In the genomic region with DNA sequence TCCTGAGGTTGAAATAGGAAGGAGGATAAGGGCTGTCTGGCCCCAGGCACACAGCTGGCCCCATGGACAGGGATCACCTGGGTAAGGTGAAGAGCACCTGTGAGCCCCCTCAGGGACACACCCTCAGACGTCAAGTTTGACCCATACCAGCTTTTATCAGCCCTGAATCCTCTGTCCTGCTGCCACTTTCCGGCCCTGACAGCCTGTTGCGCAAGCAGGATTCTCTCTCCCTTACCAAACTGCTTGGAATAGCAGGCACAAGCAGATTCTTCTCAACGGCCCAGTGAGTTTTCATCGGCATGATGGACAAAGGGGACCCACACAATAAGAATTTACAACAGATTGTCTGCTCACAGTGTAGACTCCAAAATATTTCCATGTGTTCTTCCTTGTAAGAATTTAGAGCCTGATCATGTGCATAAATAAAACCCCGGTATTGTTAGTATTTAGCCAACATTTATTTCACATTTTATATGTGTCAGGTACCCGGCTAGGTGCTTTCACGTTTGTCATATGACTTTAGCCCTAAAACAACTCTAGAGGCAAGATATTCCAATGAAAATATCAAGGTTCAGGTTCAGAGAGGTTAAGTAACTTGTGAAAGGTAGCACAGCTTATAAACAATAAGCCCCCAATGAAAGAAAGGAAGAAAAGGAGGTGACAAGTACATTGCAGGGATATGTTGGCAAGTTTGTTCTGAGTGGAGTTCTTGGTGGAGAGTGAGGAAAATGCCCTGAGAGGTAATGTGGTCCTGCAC, we compare ENCODE assay signal across 13 cellular contexts.
DNase-seq lines count a peak whose midpoint lies in the region; ATAC-seq and TF ChIP-seq lines count a peak whose summit lies in the region.
"Had no signal": no experiment of that assay in that cellular context is flagged by ENCODE, and none has a peak within 500 bp of the region (broad histone marks: within the 10 kb centered on the region; RNA-seq: fewer than 3 reads in every experiment).

No MANE protein-coding gene starts in this region.

- H3K36me3 Mint-ChIP-seq in naive thymus-derived CD8-positive, alpha-beta T cell = no peaks in the 10 kb centered on the region
- H3K36me3 Mint-ChIP-seq: CD4-positive, CD25-positive, alpha-beta regulatory T cell; type B pancreatic cell had no signal

- peaks cover 0 to 1% of the 10 kb centered on the region in 2 donors for H3K4me1 ChIP-seq in neuronal stem cell (ENCODE audit: control insufficient read depth in 2 of 2, insufficient read depth in 1 of 2, low read depth in 1 of 2, low read length in 2 of 2)

- no peak overlapping the region for H2BK5ac ChIP-seq in neuronal stem cell (ENCODE audit: low read length)

- no peak for ATAC-seq in GM18907 (IDR thresholded peaks at IDR 0.05; ENCODE audit: unreplicated experiment)
- no peak for ATAC-seq in GM21381 (IDR thresholded peaks at IDR 0.05; ENCODE audit: unreplicated experiment)
- ATAC-seq in naive thymus-derived CD8-positive, alpha-beta T cell = no peak

- H3K18ac ChIP-seq in neuronal stem cell (ENCODE audit: low read length) = no peak overlapping the region

- H3K14ac ChIP-seq in neuronal stem cell (ENCODE audit: low read length) = no peak overlapping the region

- DNase-seq in HCEC 1CT (peak; percentile 3), NCI-H526 treated with DMSO at 0.1 percent for 48 hours (lab: John Stamatoyannopoulos, UW) (peak; percentile 20), fibroblast of mammary gland (ENCODE audit: low read depth) (peak; percentile 27), neuronal stem cell (ENCODE audit: low spot score) (no peak)
- no peak for DNase-seq in naive thymus-derived CD8-positive, alpha-beta T cell
- DNase-seq: activated CD4-positive, alpha-beta T cell treated with anti-CD3 and anti-CD28 coated beads for 4 hours; CD4-positive, CD25-positive, alpha-beta regulatory T cell; NCI-H748 treated with DMSO at 0.1 percent for 48 hours had no signal

- H3K23ac ChIP-seq in neuronal stem cell (ENCODE audit: low read depth, low read length, poor library complexity) = no peak overlapping the region

- H3K4me3 Mint-ChIP-seq in naive thymus-derived CD8-positive, alpha-beta T cell = no peak overlapping the region
- H3K4me3 Mint-ChIP-seq: CD4-positive, CD25-positive, alpha-beta regulatory T cell; type B pancreatic cell had no signal

- no peak overlapping the region for H2AK5ac ChIP-seq in neuronal stem cell (ENCODE audit: low read depth, low read length)

- no peaks in the 10 kb centered on the region for H3K36me3 ChIP-seq in neuronal stem cell (replicated peaks in 1 of 2; ENCODE audit: control insufficient read depth in 2 of 2, insufficient read depth in 2 of 2, low read length in 2 of 2)

- no peaks in the 10 kb centered on the region for H3K4me1 Mint-ChIP-seq in naive thymus-derived CD8-positive, alpha-beta T cell
- H3K4me1 Mint-ChIP-seq: CD4-positive, CD25-positive, alpha-beta regulatory T cell had no signal

- H3K27me3 ChIP-seq in neuronal stem cell (ENCODE audit: control insufficient read depth in 3 of 3, insufficient read depth in 3 of 3, low read depth in 1 of 3, low read length in 3 of 3) = peaks cover 0 to 3% (median 0%) of the 10 kb centered on the region in 3 experiments

- H3K4ac ChIP-seq in neuronal stem cell (ENCODE audit: low read length) = no peak overlapping the region

- no CpG with 5 or more reads among the region's 8 CpGs for WGBS in neuronal stem cell (ENCODE audit: extremely low coverage in 2 of 2, insufficient read length in 2 of 2, insufficient replicate concordance in 1 of 2), 2 donors

- H3K27ac Mint-ChIP-seq in naive thymus-derived CD8-positive, alpha-beta T cell = no peak overlapping the region
- H3K27ac Mint-ChIP-seq: CD4-positive, CD25-positive, alpha-beta regulatory T cell; type B pancreatic cell had no signal

- H3K9me3 ChIP-seq in neuronal stem cell (replicated peaks in 1 of 2; ENCODE audit: control insufficient read depth in 2 of 2, insufficient read depth in 1 of 2, low read depth in 1 of 2, low read length in 2 of 2) = no peaks in the 10 kb centered on the region

- peaks cover 0 to 19% (median 3%) of the 10 kb centered on the region in 5 donors for H3K27me3 Mint-ChIP-seq in naive thymus-derived CD8-positive, alpha-beta T cell
- H3K27me3 Mint-ChIP-seq: CD4-positive, CD25-positive, alpha-beta regulatory T cell; type B pancreatic cell had no signal

- no peak overlapping the region for H4K91ac ChIP-seq in neuronal stem cell (ENCODE audit: low read depth, low read length, poor library complexity)

- H3K4me3 ChIP-seq in fibroblast of mammary gland (ENCODE audit: control insufficient read depth, low read depth, low read length) (no peak overlapping the region), neuronal stem cell (ENCODE audit: low read length in 2 of 2) (no peak overlapping the region)

- H2BK15ac ChIP-seq in neuronal stem cell (ENCODE audit: low read length) = no peak overlapping the region

- H3K79me1 ChIP-seq in neuronal stem cell (ENCODE audit: low read depth, low read length) = no peaks in the 10 kb centered on the region

- H2AFZ ChIP-seq in neuronal stem cell (ENCODE audit: low read length) = no peak overlapping the region

- H2BK120ac ChIP-seq in neuronal stem cell (ENCODE audit: low read depth, low read length) = no peak overlapping the region

- no peak for TF ChIP-seq CTCF in fibroblast of mammary gland (conservative IDR thresholded peaks at IDR 0.05; ENCODE audit: control insufficient read depth, insufficient read depth, low read depth, low read length)

- no peak overlapping the region for H4K8ac ChIP-seq in neuronal stem cell (ENCODE audit: low read depth, low read length)

- no peak overlapping the region for H3K4me2 ChIP-seq in neuronal stem cell (ENCODE audit: insufficient read depth, low read length, poor library complexity, severe bottlenecking)
- H3K4me2 ChIP-seq: KMS-11 had no signal

- H3K27ac ChIP-seq in neuronal stem cell (replicated peaks; ENCODE audit: low read length) = no peak overlapping the region
- H3K27ac ChIP-seq: KMS-11, RWPE1 had no signal

- no peaks in the 10 kb centered on the region for H3K9me3 Mint-ChIP-seq in naive thymus-derived CD8-positive, alpha-beta T cell
- H3K9me3 Mint-ChIP-seq: type B pancreatic cell had no signal

- POLR2A ChIA-PET in naive thymus-derived CD8-positive, alpha-beta T cell (lab: Charles Lee) = no interaction called here

- peak overlapping the region; percentile 5 for H3K9ac ChIP-seq in neuronal stem cell (ENCODE audit: low read depth, low read length, poor library complexity)
- H3K9ac ChIP-seq: KMS-11 had no signal

- no peak overlapping the region for H2BK12ac ChIP-seq in neuronal stem cell (ENCODE audit: low read length)

Comparison
In these comparisons a context has a peak if more than half of its experiments do, and no peak if none do; other contexts are left out.
1. DNase-seq: peak in HCEC 1CT (single experiment), NCI-H526 treated with DMSO at 0.1 percent for 48 hours (single experiment) and fibroblast of mammary gland (single experiment); none in neuronal stem cell (single experiment) and naive thymus-derived CD8-positive, alpha-beta T cell (0 of 10).